ENCODE assay signal across 19 cellular contexts in genomic region chr1:222054416-222054815, GRCh38.
"Had no signal": no experiment of that assay in that cellular context is flagged by ENCODE, and none has a peak within 500 bp of the region (broad histone marks: within the 10 kb centered on the region; RNA-seq: fewer than 3 reads in every experiment).

No MANE protein-coding gene starts in this region.

- H3K27ac ChIP-seq: adrenal gland, ascending aorta, brain microvascular endothelial cell, foreskin keratinocyte, hepatocyte, left ventricle myocardium inferior, spleen had no signal

- DNase-seq: activated CD8-positive, alpha-beta memory T cell treated with anti-CD3 and anti-CD28 coated beads for 24 hours; activated CD8-positive, alpha-beta memory T cell treated with anti-CD3 and anti-CD28 coated beads, Interleukin-2, amount 50 U/mL, for 4 hours; activated T-cell treated with anti-CD3 and anti-CD28 coated beads, Interleukin-2, amount 50 U/mL, for 24 hours; adrenal gland; brain microvascular endothelial cell; caudate nucleus; effector CD8-positive, alpha-beta T cell; foreskin keratinocyte; immature natural killer cell; left ventricle myocardium inferior; naive thymus-derived CD4-positive, alpha-beta T cell; spleen; stimulated activated CD4-positive, alpha-beta T cell treated with anti-CD3 and anti-CD28 coated beads, Interleukin-4, amount 100 ng/mL, for 24 hours; stimulated activated naive CD4-positive, alpha-beta T cell treated with Interleukin-2 at 50 U/mL for 16 hours; T-helper 9 cell had no signal

- H3K4me1 ChIP-seq: adrenal gland, ascending aorta, left ventricle myocardium inferior, spleen had no signal

- ATAC-seq: activated T-helper 17 cell treated with anti-CD3 and anti-CD28 coated beads, Interleukin-2, amount 50 U/mL, for 72 hours; foreskin keratinocyte; naive thymus-derived CD4-positive, alpha-beta T cell; WTC11 had no signal

- H3K9me3 ChIP-seq: adrenal gland, ascending aorta, left ventricle myocardium inferior, spleen had no signal

- H3K4me3 ChIP-seq: adrenal gland, ascending aorta, hepatocyte, left ventricle myocardium inferior, spleen had no signal

- H3K27me3 ChIP-seq: adrenal gland, ascending aorta, brain microvascular endothelial cell, foreskin keratinocyte, hepatocyte, spleen had no signal
